9 cellular contexts compared by ENCODE assay signal in genomic region chr2:26355038-26355995, GRCh38. TPM values are rescaled to one million over a fixed set of nuclear protein-coding genes. Genes with fewer than 3 reads are reported as not detected.
A peak's percentile ranks its signal among the peaks of the same experiment; 100 is the strongest.
DNase-seq lines count a peak whose midpoint lies in the region; ATAC-seq and TF ChIP-seq lines count a peak whose summit lies in the region.
"Had no signal": no experiment of that assay in that cellular context is flagged by ENCODE, and none has a peak within 500 bp of the region (broad histone marks: within the 10 kb centered on the region; RNA-seq: fewer than 3 reads in every experiment).

No MANE protein-coding gene starts in this region.

- H3K4me3 Mint-ChIP-seq in activated CD4-positive, alpha-beta T cell treated with anti-CD3 and anti-CD28 coated beads for 36 hours = no peak overlapping the region
- H3K4me3 Mint-ChIP-seq in activated CD4-positive, alpha-beta T cell treated with anti-CD3 and anti-CD28 coated beads, Interleukin-2, amount 10 ng/mL, durations not matched to agents 7 days and 5 days = no peak overlapping the region
- H3K4me3 Mint-ChIP-seq: activated B cell treated with CpG ODN at 0.5 μM for 24 hours had no signal

- H3K27me3 Mint-ChIP-seq in activated CD4-positive, alpha-beta T cell treated with anti-CD3 and anti-CD28 coated beads for 36 hours = no peaks in the 10 kb centered on the region
- no peaks in the 10 kb centered on the region for H3K27me3 Mint-ChIP-seq in activated CD4-positive, alpha-beta T cell treated with anti-CD3 and anti-CD28 coated beads, Interleukin-2, amount 10 ng/mL, durations not matched to agents 7 days and 5 days
- H3K27me3 Mint-ChIP-seq: activated B cell treated with CpG ODN at 0.5 μM for 24 hours had no signal

- H3K9me3 Mint-ChIP-seq in activated CD4-positive, alpha-beta T cell treated with anti-CD3 and anti-CD28 coated beads for 36 hours (ENCODE audit: low read depth) = no peaks in the 10 kb centered on the region
- H3K9me3 Mint-ChIP-seq in activated CD4-positive, alpha-beta T cell treated with anti-CD3 and anti-CD28 coated beads, Interleukin-2, amount 10 ng/mL, durations not matched to agents 7 days and 5 days = no peaks in the 10 kb centered on the region
- H3K9me3 Mint-ChIP-seq: activated B cell treated with CpG ODN at 0.5 μM for 24 hours had no signal

- POLR2A ChIA-PET in activated CD4-positive, alpha-beta T cell treated with anti-CD3 and anti-CD28 coated beads for 36 hours (lab: Charles Lee) = interaction anchor here (4.2 kb wide), 1 partner anchor 9 kb away, joined by 19 read pairs; the partner anchor contains the start of genes ADGRF3 and SELENOI
- POLR2A ChIA-PET in activated CD4-positive, alpha-beta T cell treated with anti-CD3 and anti-CD28 coated beads, Interleukin-2, amount 10 ng/mL, durations not matched to agents 7 days and 5 days (lab: Charles Lee) = interaction anchor here (0.6 to 0.7 kb wide), 2 partner anchors 10 to 1534 kb away, joined by 3 to 4 read pairs; no protein-coding TSS in a partner anchor

- CTCF ChIA-PET in activated CD4-positive, alpha-beta T cell treated with anti-CD3 and anti-CD28 coated beads for 36 hours (lab: Charles Lee) = interaction anchor here (0.6 to 1.4 kb wide), 4 partner anchors 9 to 25 kb away, joined by 3 read pairs; partner anchors contain the start of gene ADGRF3
- CTCF ChIA-PET in activated CD4-positive, alpha-beta T cell treated with anti-CD3 and anti-CD28 coated beads, Interleukin-2, amount 10 ng/mL, durations not matched to agents 7 days and 5 days (lab: Charles Lee) = interaction anchor here (0.6 to 1.2 kb wide), 2 partner anchors 10 to 103 kb away, joined by 3 to 5 read pairs; partner anchors contain the start of gene SELENOI

- H3K4me1 Mint-ChIP-seq in activated CD4-positive, alpha-beta T cell treated with anti-CD3 and anti-CD28 coated beads for 36 hours = peaks cover 69% of the 10 kb centered on the region
- peaks cover 40% of the 10 kb centered on the region for H3K4me1 Mint-ChIP-seq in activated CD4-positive, alpha-beta T cell treated with anti-CD3 and anti-CD28 coated beads, Interleukin-2, amount 10 ng/mL, durations not matched to agents 7 days and 5 days

- peak overlapping the region; percentile 27 for H3K27ac Mint-ChIP-seq in activated CD4-positive, alpha-beta T cell treated with anti-CD3 and anti-CD28 coated beads for 36 hours
- H3K27ac Mint-ChIP-seq in activated CD4-positive, alpha-beta T cell treated with anti-CD3 and anti-CD28 coated beads, Interleukin-2, amount 10 ng/mL, durations not matched to agents 7 days and 5 days = no peak overlapping the region
- H3K27ac Mint-ChIP-seq: activated B cell treated with CpG ODN at 0.5 μM for 24 hours had no signal

- H3K4me3 ChIP-seq in skeletal muscle tissue (ENCODE audit: low read length in 3 of 3) = peak overlapping the region in 2 of 3 donors; percentile 4 to 15
- no peak overlapping the region for H3K4me3 ChIP-seq in effector memory CD4-positive, alpha-beta T cell (ENCODE audit: insufficient read depth, low read depth, low read length, poor library complexity, severe bottlenecking)

- peak; percentile 75 for TF ChIP-seq POLR2A in erythroblast (IDR thresholded peaks at IDR 0.05; ENCODE audit: low read length)

- no peaks in the 10 kb centered on the region for H3K27me3 ChIP-seq in skeletal muscle tissue (ENCODE audit: control insufficient read depth in 3 of 3, insufficient read depth in 3 of 3, low read length in 3 of 3)
- no peaks in the 10 kb centered on the region for H3K27me3 ChIP-seq in effector memory CD4-positive, alpha-beta T cell (replicated peaks; ENCODE audit: control insufficient read depth, insufficient read depth, low read length, poor library complexity, severe bottlenecking)

- peak; percentile 19 for DNase-seq in activated CD4-positive, alpha-beta T cell treated with anti-CD3 and anti-CD28 coated beads for 36 hours
- DNase-seq in activated CD4-positive, alpha-beta T cell treated with anti-CD3 and anti-CD28 coated beads, Interleukin-2, amount 10 ng/mL, durations not matched to agents 7 days and 5 days = no peak
- DNase-seq in NCI-H69 (lab: John Stamatoyannopoulos, UW) (peak; percentile 9), erythroblast (lab: John Stamatoyannopoulos, UW) (peak; percentile 93 to 94), cerebellum (ENCODE audit: low spot score) (no peak)
- DNase-seq in effector memory CD4-positive, alpha-beta T cell = no peak
- DNase-seq: activated B cell treated with CpG ODN at 0.5 μM for 24 hours had no signal

- H3K36me3 ChIP-seq in skeletal muscle tissue (ENCODE audit: control insufficient read depth in 3 of 3, insufficient read depth in 3 of 3, low read length in 3 of 3) = no peaks in the 10 kb centered on the region
- no peaks in the 10 kb centered on the region for H3K36me3 ChIP-seq in effector memory CD4-positive, alpha-beta T cell (ENCODE audit: control insufficient read depth, insufficient read depth, low read length)

- peaks cover 24% of the 10 kb centered on the region for H3K36me3 Mint-ChIP-seq in activated CD4-positive, alpha-beta T cell treated with anti-CD3 and anti-CD28 coated beads for 36 hours (ENCODE audit: low read depth)
- peaks cover 28% of the 10 kb centered on the region for H3K36me3 Mint-ChIP-seq in activated CD4-positive, alpha-beta T cell treated with anti-CD3 and anti-CD28 coated beads, Interleukin-2, amount 10 ng/mL, durations not matched to agents 7 days and 5 days (ENCODE audit: low read depth)

- peaks cover 7 to 10% (median 9%) of the 10 kb centered on the region in 3 donors for H3K4me1 ChIP-seq in skeletal muscle tissue (ENCODE audit: control insufficient read depth in 3 of 3, insufficient read depth in 3 of 3, low read length in 3 of 3)
- no peaks in the 10 kb centered on the region for H3K4me1 ChIP-seq in effector memory CD4-positive, alpha-beta T cell (ENCODE audit: control insufficient read depth, insufficient read depth, low read length, poor library complexity, severe bottlenecking)

- no peaks in the 10 kb centered on the region for H3K9me3 ChIP-seq in skeletal muscle tissue (ENCODE audit: control insufficient read depth in 3 of 3, low read length in 3 of 3)
- no peaks in the 10 kb centered on the region for H3K9me3 ChIP-seq in effector memory CD4-positive, alpha-beta T cell (ENCODE audit: control insufficient read depth, low read length)

- H3K9ac ChIP-seq in skeletal muscle tissue (ENCODE audit: low read depth in 1 of 3, low read length in 3 of 3) = peak overlapping the region in 2 of 3 donors; percentile 5 to 40

- intact Hi-C loops in activated CD4-positive, alpha-beta T cell treated with anti-CD3 and anti-CD28 coated beads for 36 hours (cut with DNase I, micrococcal nuclease) = loop anchor here in 1 of 2 experiments (5.0 kb wide), 1 partner anchor 42 kb away; no protein-coding TSS in a partner anchor

- peak overlapping the region; percentile 60 for H3K27ac ChIP-seq in skeletal muscle tissue (ENCODE audit: low read depth, low read length)
- H3K27ac ChIP-seq in effector memory CD4-positive, alpha-beta T cell (ENCODE audit: insufficient read depth, low read length, poor library complexity, severe bottlenecking) = no peak overlapping the region

- ATAC-seq in activated CD4-positive, alpha-beta T cell treated with anti-CD3 and anti-CD28 coated beads for 36 hours = peak; percentile 63
- ATAC-seq in HG03045 (IDR thresholded peaks at IDR 0.05; ENCODE audit: unreplicated experiment) = no peak

RNA-seq across cellular contexts. Expression of gene ADGRF3, which starts 8.7 kb away (rescaled TPM):
- total RNA-seq in activated CD4-positive, alpha-beta T cell treated with anti-CD3 and anti-CD28 coated beads for 36 hours = 1 to 10 TPM; 3.1 to 4.1 TPM
- 1 to 10 TPM; 6.5 to 7.4 TPM for total RNA-seq in activated CD4-positive, alpha-beta T cell treated with anti-CD3 and anti-CD28 coated beads, Interleukin-2, amount 10 ng/mL, durations not matched to agents 7 days and 5 days
- not detected for total RNA-seq in skeletal muscle tissue
- 0.18 TPM for total RNA-seq in cerebellum

RNA-seq across cellular contexts. Expression of gene SELENOI, which starts 9.4 kb away (rescaled TPM):
- 10 to 100 TPM; 26.5 to 42.3 TPM for total RNA-seq in activated CD4-positive, alpha-beta T cell treated with anti-CD3 and anti-CD28 coated beads for 36 hours
- 10 to 100 TPM; 26.9 to 29.7 TPM for total RNA-seq in activated CD4-positive, alpha-beta T cell treated with anti-CD3 and anti-CD28 coated beads, Interleukin-2, amount 10 ng/mL, durations not matched to agents 7 days and 5 days
- total RNA-seq in skeletal muscle tissue (13.0 TPM), cerebellum (48.8 TPM)

RNA-seq across cellular contexts. Expression of gene DRC1, which starts 46.4 kb away (rescaled TPM):
- not detected for total RNA-seq in activated CD4-positive, alpha-beta T cell treated with anti-CD3 and anti-CD28 coated beads for 36 hours
- not detected for total RNA-seq in activated CD4-positive, alpha-beta T cell treated with anti-CD3 and anti-CD28 coated beads, Interleukin-2, amount 10 ng/mL, durations not matched to agents 7 days and 5 days
- total RNA-seq in skeletal muscle tissue = 2.1 TPM
- 2.6 TPM for total RNA-seq in cerebellum
- total RNA-seq: activated B cell treated with CpG ODN at 0.5 μM for 24 hours had no signal

Comparison
In these comparisons a context has a peak if more than half of its experiments do, and no peak if none do; other contexts are left out.
1. DNase-seq: peak in activated CD4-positive, alpha-beta T cell treated with anti-CD3 and anti-CD28 coated beads for 36 hours (single experiment), NCI-H69 (single experiment) and erythroblast (2 of 2); none in activated CD4-positive, alpha-beta T cell treated with anti-CD3 and anti-CD28 coated beads, Interleukin-2, amount 10 ng/mL, durations not matched to agents 7 days and 5 days (single experiment), cerebellum (single experiment) and effector memory CD4-positive, alpha-beta T cell (0 of 3).